In genomic region chr12:15823360-15824128, GRCh38 we compare ENCODE assay signal across 26 cellular contexts. TPM values are rescaled to one million over a fixed set of nuclear protein-coding genes. Genes with fewer than 3 reads are reported as not detected.
DNase-seq lines count a peak whose midpoint lies in the region; ATAC-seq, FAIRE-seq and TF ChIP-seq lines count a peak whose summit lies in the region.
"Had no signal": no experiment of that assay in that cellular context is flagged by ENCODE, and none has a peak within 500 bp of the region (broad histone marks: within the 10 kb centered on the region; RNA-seq: fewer than 3 reads in every experiment).

No MANE protein-coding gene starts in this region.

- in situ Hi-C loops in HAP-1 (cut with MboI; ENCODE audit: low sequenced_read_pairs): no loop called here

- no peak for FAIRE-seq in pancreas (lab: Jason Lieb, UNC)

- TF ChIP-seq CTCF in fibroblast of villous mesenchyme (IDR thresholded peaks at IDR 0.05; ENCODE audit: insufficient read depth, low read depth, low read length) (no peak), pancreas (IDR thresholded peaks at IDR 0.05) (no peak)

- H3K27me3 ChIP-seq in HAP-1 (ENCODE audit: low read depth) (no peaks in the 10 kb centered on the region; the same call in 1 of the 2 replicates), pancreas (no peaks in the 10 kb centered on the region)
- H3K27me3 ChIP-seq: esophagus muscularis mucosa, upper lobe of left lung had no signal

- H3K36me3 ChIP-seq in HAP-1 (replicated peaks): no peaks in the 10 kb centered on the region
- no peaks in the 10 kb centered on the region for H3K36me3 ChIP-seq in pancreas
- H3K36me3 ChIP-seq: esophagus muscularis mucosa, left ventricle myocardium inferior, spleen, upper lobe of left lung had no signal

- 51 to 57% methylated on average over 3 of the region's 3 CpGs for WGBS in pancreas, 2 donors

- no peaks in the 10 kb centered on the region for H3K9me3 ChIP-seq in HAP-1
- no peaks in the 10 kb centered on the region for H3K9me3 ChIP-seq in pancreas
- H3K9me3 ChIP-seq: esophagus muscularis mucosa, left ventricle myocardium inferior, mucosa of descending colon, spleen, upper lobe of left lung had no signal

- H3K4me1 ChIP-seq in HAP-1 (peaks cover 16% of the 10 kb centered on the region), pancreas (peaks cover 0 to 11% (median 0%) of the 10 kb centered on the region in 3 donors)
- H3K4me1 ChIP-seq: esophagus muscularis mucosa, left ventricle myocardium inferior, spleen, upper lobe of left lung had no signal

- no peak overlapping the region for H3K4me3 ChIP-seq in HAP-1
- no peak overlapping the region for H3K4me3 ChIP-seq in fibroblast of villous mesenchyme (ENCODE audit: low read depth, low read length)
- no peak overlapping the region for H3K4me3 ChIP-seq in pancreas
- H3K4me3 ChIP-seq: esophagus muscularis mucosa, left ventricle myocardium inferior, mucosa of descending colon, spleen, upper lobe of left lung had no signal

- intact Hi-C loops in pancreas (cut with DNase I): no loop called here

- H3K27ac ChIP-seq in pancreas: peak overlapping the region in 2 of 4 donors; percentile 28 to 63
- H3K27ac ChIP-seq: esophagus muscularis mucosa, HL-60, left ventricle myocardium inferior, RWPE1, spleen, upper lobe of left lung had no signal

- ATAC-seq in pancreas (peak; percentile 45 to 87 (median 68)), HG03439 (IDR thresholded peaks at IDR 0.05; ENCODE audit: unreplicated experiment) (no peak)
- ATAC-seq: activated T-cell treated with anti-CD3 and anti-CD28 coated beads, Interleukin-2, amount 50 U/mL, for 4 hours; mucosa of descending colon had no signal

- peak; percentile 46 to 98 for DNase-seq in HAP-1 (ENCODE audit: low spot score in 2 of 2)
- DNase-seq in NCI-H748 (lab: John Stamatoyannopoulos, UW; ENCODE audit: unreplicated experiment): peak; percentile 45
- peak; percentile 17 for DNase-seq in fibroblast of villous mesenchyme (ENCODE audit: low read depth)
- DNase-seq in pancreas: peak in 1 of 6 donors; percentile 13
- no peak for DNase-seq in kidney glomerular epithelial cell (lab: John Stamatoyannopoulos, UW)
- DNase-seq in HCEC 1CT: no peak
- DNase-seq: activated CD4-positive, CD25-positive, alpha-beta regulatory T cell treated with anti-CD3 and anti-CD28 coated beads, Interleukin-2, amount 50 U/mL, for 72 hours; activated CD8-positive, alpha-beta memory T cell treated with anti-CD3 and anti-CD28 coated beads for 24 hours; activated naive CD4-positive, alpha-beta T cell treated with anti-CD3 and anti-CD28 coated beads, Interleukin-2, amount 50 U/mL, for 16 hours; activated T-cell treated with anti-CD3 and anti-CD28 coated beads, Interleukin-2, amount 50 U/mL, for 4 hours; anterior cingulate cortex; cerebellar nuclear complex; effector CD4-positive, alpha-beta T cell; HFFc6; left ventricle myocardium inferior; MM.1S; mucosa of descending colon; NCI-H1694 treated with DMSO at 0.1 percent for 48 hours; spleen; stimulated activated CD4-positive, alpha-beta T cell treated with anti-CD3 and anti-CD28 coated beads, Interleukin-4, amount 100 ng/mL, for 24 hours; T1000; upper lobe of left lung had no signal

RNA-seq across cellular contexts. Expression of gene EPS8, which starts 34.4 kb away (rescaled TPM):
- total RNA-seq in fibroblast of villous mesenchyme: 79.9 and 100 TPM in 2 replicates
- 10 to 100 TPM in 4 of 6 donors, 1 to 10 TPM in 2; 8.2 to 26.7 (median 12.4) TPM for total RNA-seq in pancreas
- 10 to 100 TPM in 1 of 2 donors, 1 to 10 TPM in 1; 8.6 to 10.3 TPM for polyA plus RNA-seq in pancreas

RNA-seq across cellular contexts. Expression of gene STRAP, which starts 58.6 kb away (rescaled TPM):
- total RNA-seq in fibroblast of villous mesenchyme: 93.3 and 95.0 TPM in 2 replicates
- 10 to 100 TPM; 36.1 to 48.7 (median 44.1) TPM for total RNA-seq in pancreas
- 10 to 100 TPM; 45.0 to 52.2 TPM for polyA plus RNA-seq in pancreas

Comparison
In these comparisons a context has a peak if more than half of its experiments do, and no peak if none do; other contexts are left out.
1. DNase-seq: peak in HAP-1 (2 of 2), NCI-H748 (single experiment) and fibroblast of villous mesenchyme (single experiment); none in kidney glomerular epithelial cell (single experiment) and HCEC 1CT (single experiment).